10 cellular contexts compared by ENCODE assay signal in genomic region chr1:23393706-23394105, GRCh38. TPM values are rescaled to one million over a fixed set of nuclear protein-coding genes. Genes with fewer than 3 reads are reported as not detected.
DNase-seq lines count a peak whose midpoint lies in the region; ATAC-seq and TF ChIP-seq lines count a peak whose summit lies in the region.
"Had no signal": no experiment of that assay in that cellular context is flagged by ENCODE, and none has a peak within 500 bp of the region (broad histone marks: within the 10 kb centered on the region; RNA-seq: fewer than 3 reads in every experiment).

No MANE protein-coding gene starts in this region.

- ATAC-seq in left ventricle myocardium superior (peak; percentile 74), HG03280 (IDR thresholded peaks at IDR 0.05; ENCODE audit: unreplicated experiment) (no peak)

- TF ChIP-seq CTCF in Calu3 (IDR thresholded peaks at IDR 0.05; ENCODE audit: unreplicated experiment) (no peak), MCF 10A (IDR thresholded peaks at IDR 0.05; ENCODE audit: unreplicated experiment) (no peak)

- intact Hi-C loops in Calu3 (cut with micrococcal nuclease; ENCODE audit: unreplicated experiment): no loop called here
- intact Hi-C loops in left ventricle myocardium superior (cut with micrococcal nuclease): no loop called here
- intact Hi-C loops in MCF 10A (cut with micrococcal nuclease): no loop called here
- intact Hi-C loops in activated CD4-positive, alpha-beta memory T cell treated with anti-CD3 and anti-CD28 coated beads for 36 hours (cut with micrococcal nuclease): no loop called here

- no peaks in the 10 kb centered on the region for H3K4me1 Mint-ChIP-seq in Calu3 (ENCODE audit: low read depth, unreplicated experiment)
- H3K4me1 Mint-ChIP-seq in MCF 10A (ENCODE audit: insufficient read depth, unreplicated experiment): no peaks in the 10 kb centered on the region
- peaks cover 3% of the 10 kb centered on the region for H3K4me1 Mint-ChIP-seq in activated CD4-positive, alpha-beta memory T cell treated with anti-CD3 and anti-CD28 coated beads for 36 hours (ENCODE audit: low read depth)

- H3K27me3 Mint-ChIP-seq in Calu3 (ENCODE audit: unreplicated experiment) (no peaks in the 10 kb centered on the region), MCF 10A (ENCODE audit: insufficient read depth, unreplicated experiment) (no peaks in the 10 kb centered on the region)
- no peaks in the 10 kb centered on the region for H3K27me3 Mint-ChIP-seq in activated CD4-positive, alpha-beta memory T cell treated with anti-CD3 and anti-CD28 coated beads for 36 hours
- H3K27me3 Mint-ChIP-seq: CD4-positive, CD25-positive, alpha-beta regulatory T cell had no signal

- POLR2A ChIA-PET in MCF 10A (lab: Yijun Ruan, JAX): interaction anchor here (1.7 to 2.5 kb wide), 2 partner anchors 10 to 49 kb away, joined by 7 to 10 read pairs; partner anchors contain the start of gene HNRNPR
- POLR2A ChIA-PET in activated CD4-positive, alpha-beta memory T cell treated with anti-CD3 and anti-CD28 coated beads for 36 hours (lab: Charles Lee): no interaction called here

- H3K4me3 Mint-ChIP-seq in Calu3 (ENCODE audit: low read depth, unreplicated experiment) (no peak overlapping the region), MCF 10A (ENCODE audit: unreplicated experiment) (no peak overlapping the region)
- H3K4me3 Mint-ChIP-seq in activated CD4-positive, alpha-beta memory T cell treated with anti-CD3 and anti-CD28 coated beads for 36 hours: no peak overlapping the region
- H3K4me3 Mint-ChIP-seq: CD4-positive, CD25-positive, alpha-beta regulatory T cell had no signal

- H3K36me3 Mint-ChIP-seq in Calu3 (ENCODE audit: insufficient read depth, unreplicated experiment): no peaks in the 10 kb centered on the region
- H3K36me3 Mint-ChIP-seq in MCF 10A (ENCODE audit: insufficient read depth, unreplicated experiment): no peaks in the 10 kb centered on the region
- peaks cover 3% of the 10 kb centered on the region for H3K36me3 Mint-ChIP-seq in activated CD4-positive, alpha-beta memory T cell treated with anti-CD3 and anti-CD28 coated beads for 36 hours

- BruUV-seq in Calu3 (replicated peaks; lab: Mats Ljungman, UMichigan): no TSS peak
- no TSS peak for BruUV-seq in MCF 10A (replicated peaks; lab: Mats Ljungman, UMichigan)

- no peak overlapping the region for H3K27ac Mint-ChIP-seq in Calu3 (ENCODE audit: unreplicated experiment)
- H3K27ac Mint-ChIP-seq in MCF 10A (ENCODE audit: low read depth, unreplicated experiment): no peak overlapping the region
- H3K27ac Mint-ChIP-seq in activated CD4-positive, alpha-beta memory T cell treated with anti-CD3 and anti-CD28 coated beads for 36 hours: no peak overlapping the region
- H3K27ac Mint-ChIP-seq: CD4-positive, CD25-positive, alpha-beta regulatory T cell had no signal

- DNase-seq in Calu3: peak; percentile 6
- peak; percentile 85 for DNase-seq in amniotic epithelial cell (ENCODE audit: low read depth)
- peak; percentile 83 for DNase-seq in left ventricle myocardium superior
- peak; percentile 71 for DNase-seq in renal cortical epithelial cell (ENCODE audit: low read depth)
- DNase-seq in MCF 10A (ENCODE audit: unreplicated experiment): no peak
- DNase-seq in activated CD4-positive, alpha-beta memory T cell treated with anti-CD3 and anti-CD28 coated beads for 36 hours: no peak
- DNase-seq in Ammon's horn (ENCODE audit: low spot score): no peak
- DNase-seq: CD4-positive, CD25-positive, alpha-beta regulatory T cell; NCI-H1930 had no signal

- CTCF ChIA-PET in Calu3 (lab: Charles Lee): interaction anchor here (1.0 to 2.2 kb wide), 2 partner anchors 11 to 25 kb away, joined by 3 to 8 read pairs; no protein-coding TSS in a partner anchor
- CTCF ChIA-PET in MCF 10A (lab: Yijun Ruan, JAX): interaction anchor here (2.0 kb wide), 1 partner anchor 10 kb away, joined by 13 read pairs; no protein-coding TSS in a partner anchor
- CTCF ChIA-PET in activated CD4-positive, alpha-beta memory T cell treated with anti-CD3 and anti-CD28 coated beads for 36 hours (lab: Charles Lee): interaction anchor here (2.4 kb wide), 1 partner anchor 10 kb away, joined by 11 read pairs; no protein-coding TSS in a partner anchor

- no peaks in the 10 kb centered on the region for H3K9me3 Mint-ChIP-seq in Calu3 (ENCODE audit: low read depth, unreplicated experiment)
- no peaks in the 10 kb centered on the region for H3K9me3 Mint-ChIP-seq in MCF 10A (ENCODE audit: unreplicated experiment)
- H3K9me3 Mint-ChIP-seq in activated CD4-positive, alpha-beta memory T cell treated with anti-CD3 and anti-CD28 coated beads for 36 hours: no peaks in the 10 kb centered on the region
- H3K9me3 Mint-ChIP-seq: CD4-positive, CD25-positive, alpha-beta regulatory T cell had no signal

RNA-seq across cellular contexts. Expression of gene ZNF436, which starts 24.1 kb away (rescaled TPM):
- total RNA-seq in Calu3 (2022) (5.8 and 6.1 TPM in 2 replicates), left ventricle myocardium superior (12.4 TPM), renal cortical epithelial cell (19.8 and 35.2 TPM in 2 replicates), MCF 10A (2022) (6.5 and 8.0 TPM in 2 replicates)
- 1 to 10 TPM; 4.6 to 4.8 TPM for total RNA-seq in activated CD4-positive, alpha-beta memory T cell treated with anti-CD3 and anti-CD28 coated beads for 36 hours

RNA-seq across cellular contexts. Expression of gene TCEA3, which starts 30.8 kb away (rescaled TPM):
- total RNA-seq in Calu3 (2022) (1.5 and 2.7 TPM in 2 replicates), left ventricle myocardium superior (81.0 TPM), renal cortical epithelial cell (4.2 and 9.6 TPM in 2 replicates), MCF 10A (2022) (0.49 and 1.5 TPM in 2 replicates)
- 1 to 10 TPM; 4.4 to 4.5 TPM for total RNA-seq in activated CD4-positive, alpha-beta memory T cell treated with anti-CD3 and anti-CD28 coated beads for 36 hours

RNA-seq across cellular contexts. Expression of gene HNRNPR, which starts 49.6 kb away (rescaled TPM):
- 126 TPM in 2 replicates for total RNA-seq in Calu3 (2022)
- 54.9 TPM for total RNA-seq in left ventricle myocardium superior
- total RNA-seq in renal cortical epithelial cell: 65.8 and 131 TPM in 2 replicates
- total RNA-seq in MCF 10A (2022): 128 and 152 TPM in 2 replicates
- 100 to 1,000 TPM; 180 to 183 TPM for total RNA-seq in activated CD4-positive, alpha-beta memory T cell treated with anti-CD3 and anti-CD28 coated beads for 36 hours

Comparison
In these comparisons a context has a peak if more than half of its experiments do, and no peak if none do; other contexts are left out.
1. DNase-seq: peak in Calu3 (single experiment), amniotic epithelial cell (single experiment), left ventricle myocardium superior (single experiment) and renal cortical epithelial cell (single experiment); none in MCF 10A (single experiment), activated CD4-positive, alpha-beta memory T cell treated with anti-CD3 and anti-CD28 coated beads for 36 hours (single experiment) and Ammon's horn (single experiment).